ENCODE assay signal across 18 cellular contexts in genomic region chr7:150944066-150945042, GRCh38. TPM values are rescaled to one million over a fixed set of nuclear protein-coding genes. Genes with fewer than 3 reads are reported as not detected.
DNase-seq lines count a peak whose midpoint lies in the region; ATAC-seq, FAIRE-seq and TF ChIP-seq lines count a peak whose summit lies in the region.
"Had no signal": no experiment of that assay in that cellular context is flagged by ENCODE, and none has a peak within 500 bp of the region (broad histone marks: within the 10 kb centered on the region; RNA-seq: fewer than 3 reads in every experiment).

No MANE protein-coding gene starts in this region.

- no peaks in the 10 kb centered on the region for H4K20me1 ChIP-seq in SK-N-SH (ENCODE audit: insufficient read depth)
- no peaks in the 10 kb centered on the region for H4K20me1 ChIP-seq in hepatocyte (ENCODE audit: insufficient read depth, poor library complexity, severe bottlenecking)
- no peaks in the 10 kb centered on the region for H4K20me1 ChIP-seq in smooth muscle cell (ENCODE audit: low read depth)
- H4K20me1 ChIP-seq in PC-9 (ENCODE audit: insufficient read depth), result no peaks in the 10 kb centered on the region

- H3K9me2 ChIP-seq in SK-N-SH, result no peaks in the 10 kb centered on the region
- H3K9me2 ChIP-seq in hepatocyte (replicated peaks; ENCODE audit: insufficient read depth), result no peaks in the 10 kb centered on the region
- H3K9me2 ChIP-seq in PC-9 (ENCODE audit: insufficient read depth), result no peaks in the 10 kb centered on the region

- H3K4me3 ChIP-seq in SK-N-SH (ENCODE audit: low read depth in 2 of 2, low read length in 1 of 2) (no peak overlapping the region), hepatocyte (no peak overlapping the region), smooth muscle cell (no peak overlapping the region), PC-9 (no peak overlapping the region)
- H3K4me3 ChIP-seq: skin epidermis had no signal

- H3K4me1 ChIP-seq in SK-N-SH (ENCODE audit: control insufficient read depth in 1 of 2, insufficient read depth in 2 of 2, low read depth in 1 of 2, low read length in 1 of 2) (peaks cover 0 to 86% of the 10 kb centered on the region in 2 experiments; a peak in 2 of 4 replicates), hepatocyte (ENCODE audit: insufficient read depth) (peaks cover 16% of the 10 kb centered on the region), smooth muscle cell (ENCODE audit: low read depth) (peaks cover 33% of the 10 kb centered on the region), PC-9 (replicated peaks; ENCODE audit: insufficient read depth) (no peaks in the 10 kb centered on the region)

- no peaks in the 10 kb centered on the region for H3K9me3 ChIP-seq in SK-N-SH
- no peaks in the 10 kb centered on the region for H3K9me3 ChIP-seq in hepatocyte (ENCODE audit: low read depth)
- H3K9me3 ChIP-seq in smooth muscle cell (replicated peaks; ENCODE audit: low read depth), result no peaks in the 10 kb centered on the region
- no peaks in the 10 kb centered on the region for H3K9me3 ChIP-seq in PC-9 (ENCODE audit: insufficient read depth, low read depth)

- H3K79me2 ChIP-seq in SK-N-SH (ENCODE audit: insufficient read depth) (no peaks in the 10 kb centered on the region), hepatocyte (no peaks in the 10 kb centered on the region), smooth muscle cell (ENCODE audit: low read depth) (no peaks in the 10 kb centered on the region), PC-9 (ENCODE audit: low read depth) (no peaks in the 10 kb centered on the region)

- no peaks in the 10 kb centered on the region for H3F3A ChIP-seq in SK-N-SH (replicated peaks; ENCODE audit: insufficient read depth)
- no peaks in the 10 kb centered on the region for H3F3A ChIP-seq in smooth muscle cell (ENCODE audit: low read depth)
- no peaks in the 10 kb centered on the region for H3F3A ChIP-seq in PC-9 (ENCODE audit: insufficient read depth, low read depth)

- H3K9ac ChIP-seq in SK-N-SH (no peak overlapping the region), smooth muscle cell (ENCODE audit: low read depth) (no peak overlapping the region)

- no TSS peak for BruUV-seq in PC-9 (replicated peaks; lab: Mats Ljungman, UMichigan)

- no peak for DNase-seq in SK-N-SH
- peak; percentile 56 for DNase-seq in RWPE1 (ENCODE audit: low spot score)
- DNase-seq in hepatocyte (ENCODE audit: low spot score), result peak; percentile 5
- DNase-seq in smooth muscle cell (lab: John Stamatoyannopoulos, UW; ENCODE audit: unreplicated experiment), result no peak
- no peak for DNase-seq in PC-9
- no peak for DNase-seq in frontal cortex (ENCODE audit: low spot score in 2 of 2)
- DNase-seq: activated CD4-positive, alpha-beta T cell treated with anti-CD3 and anti-CD28 coated beads for 48 hours; activated T-cell treated with anti-CD3 and anti-CD28 coated beads, Interleukin-2, amount 50 U/mL, for 72 hours; CD4-positive, CD25-positive, alpha-beta regulatory T cell; dermis blood vessel endothelial cell; NCI-H1092; NCI-H226; SHP77; stimulated activated naive CD4-positive, alpha-beta T cell had no signal

- H2AFZ ChIP-seq in SK-N-SH (ENCODE audit: low read depth) (no peak overlapping the region), hepatocyte (no peak overlapping the region), smooth muscle cell (ENCODE audit: low read depth) (no peak overlapping the region), PC-9 (no peak overlapping the region)

- H3K36me3 ChIP-seq in SK-N-SH (replicated peaks in 1 of 2; ENCODE audit: control insufficient read depth in 1 of 2, insufficient read depth in 2 of 2, low read length in 1 of 2) (no peaks in the 10 kb centered on the region), hepatocyte (replicated peaks; ENCODE audit: insufficient read depth, low read depth) (no peaks in the 10 kb centered on the region), smooth muscle cell (ENCODE audit: low read depth) (no peaks in the 10 kb centered on the region), PC-9 (ENCODE audit: low read depth) (no peaks in the 10 kb centered on the region)

- H3K27me3 ChIP-seq in SK-N-SH (ENCODE audit: insufficient read depth), result 0 out of 2 replicates have a peak, but pooled peaks cover 11% of the 10 kb centered on the region
- peaks cover 3% of the 10 kb centered on the region for H3K27me3 ChIP-seq in hepatocyte
- H3K27me3 ChIP-seq in smooth muscle cell (ENCODE audit: low read depth), result no peaks in the 10 kb centered on the region
- H3K27me3 ChIP-seq in PC-9 (ENCODE audit: insufficient read depth, low read depth), result peaks cover 81% of the 10 kb centered on the region

- POLR2A ChIA-PET in SK-N-SH (lab: Yijun Ruan, JAX) (interaction anchor here (1.1 to 2.6 kb wide), 4 partner anchors 10 to 157 kb away, joined by 3 to 9 read pairs (median 6); no protein-coding TSS in a partner anchor), RWPE1 (lab: Yijun Ruan, JAX; ENCODE audit: low non-redundant PET) (no interaction called here), PC-9 (lab: Charles Lee; ENCODE audit: unreplicated experiment) (interaction anchor here (0.6 kb wide), 2 partner anchors 41 to 560 kb away, joined by 3 to 5 read pairs; no protein-coding TSS in a partner anchor)

- CTCF ChIA-PET in SK-N-SH (lab: Yijun Ruan, JAX), result interaction anchor here (0.8 to 6.6 kb wide), 18 partner anchors 10 to 659 kb away, joined by 3 to 84 read pairs (median 12); no protein-coding TSS in a partner anchor
- CTCF ChIA-PET in RWPE1 (lab: Yijun Ruan, JAX), result interaction anchor here (0.8 to 1.0 kb wide), 3 partner anchors 42 to 65 kb away, joined by 3 to 4 read pairs (median 4); no protein-coding TSS in a partner anchor
- CTCF ChIA-PET in PC-9 (lab: Charles Lee), result interaction anchor here (0.6 kb wide), 1 partner anchor 9 kb away, joined by 6 read pairs; no protein-coding TSS in a partner anchor

- FAIRE-seq in frontal cortex (lab: Jason Lieb, UNC), result no peak
- FAIRE-seq: A204.1 had no signal

- no peak for ATAC-seq in SK-N-SH treated with all-trans-retinoic acid at 6 μM for 48 hours
- no peak for ATAC-seq in GM19395 (IDR thresholded peaks at IDR 0.05; ENCODE audit: unreplicated experiment)
- ATAC-seq: activated T-cell treated with anti-CD3 and anti-CD28 coated beads, Interleukin-2, amount 50 U/mL, for 72 hours had no signal

- 62% methylated on average over 6 of the region's 6 CpGs for WGBS in SK-N-SH (ENCODE audit: low lambda C conversion rate)
- 88% methylated on average over 6 of the region's 6 CpGs for WGBS in hepatocyte (ENCODE audit: low lambda C conversion rate, missing lambda C conversion rate)
- WGBS in smooth muscle cell (ENCODE audit: low lambda C conversion rate), result 84% methylated on average over 6 of the region's 6 CpGs

- TF ChIP-seq CTCF in SK-N-SH (IDR thresholded peaks at IDR 0.05) (no peak), RWPE1 (conservative IDR thresholded peaks at IDR 0.05; ENCODE audit: low read depth) (no peak), hepatocyte (IDR thresholded peaks at IDR 0.05; ENCODE audit: poor library complexity) (no peak), smooth muscle cell (IDR thresholded peaks at IDR 0.05; ENCODE audit: borderline replicate concordance, insufficient read depth, poor library complexity, severe bottlenecking) (no peak), PC-9 (conservative IDR thresholded peaks at IDR 0.05) (no peak)

- H3K27ac ChIP-seq in SK-N-SH (ENCODE audit: low read depth in 2 of 2, low read length in 1 of 2), result peak overlapping the region in 1 of 2 experiments; percentile 99; a peak in 2 of 4 replicates
- H3K27ac ChIP-seq in RWPE1, result peak overlapping the region; percentile 92
- H3K27ac ChIP-seq in hepatocyte, result peak overlapping the region; percentile 45
- peak overlapping the region; percentile 82 for H3K27ac ChIP-seq in smooth muscle cell (ENCODE audit: low read depth)
- H3K27ac ChIP-seq in PC-9, result no peak overlapping the region
- H3K27ac ChIP-seq: skin epidermis had no signal

- TF ChIP-seq EP300 in SK-N-SH (IDR thresholded peaks at IDR 0.05; ENCODE audit: borderline replicate concordance in 1 of 2, low read depth in 1 of 2, low read length in 1 of 2), result no peak

- intact Hi-C loops in PC-9 (cut with micrococcal nuclease; ENCODE audit: unreplicated experiment), result loop anchor here (5.0 kb wide), 1 partner anchor 42 kb away; no protein-coding TSS in a partner anchor

- H3K4me2 ChIP-seq in SK-N-SH (no peak overlapping the region), hepatocyte (no peak overlapping the region), smooth muscle cell (peak overlapping the region; percentile 65), PC-9 (no peak overlapping the region)

- no peak for TF ChIP-seq RAD21 in SK-N-SH (IDR thresholded peaks at IDR 0.05; ENCODE audit: low read length)

TF ChIP-seq in SK-N-SH treated with all-trans-retinoic acid at 6 μM for 48 hours, 23 proteins besides CTCF, POLR2A, EP300 and RAD21:
- TF ChIP-seq ZFP30 (CRISPR knock-in tag; IDR thresholded peaks at IDR 0.05) (no peak), GLIS3 (CRISPR knock-in tag; IDR thresholded peaks at IDR 0.05) (no peak), ZC3H10 (CRISPR knock-in tag; IDR thresholded peaks at IDR 0.05) (no peak)

RNA-seq across cellular contexts. Expression of gene KCNH2, which starts 33.8 kb away (rescaled TPM):
- polyA plus RNA-seq in SK-N-SH (2012; rRNA removed) (2.2 and 6.4 TPM in 2 replicates), hepatocyte (9.1 and 11.3 TPM in 2 replicates), smooth muscle cell (32.1 and 37.7 TPM in 2 replicates)
- polyA plus RNA-seq in SK-N-SH (2012; cell fraction: cytosol; rRNA removed), result 2.8 and 8.3 TPM in 2 replicates
- 4.1 and 6.1 TPM in 2 replicates for polyA plus RNA-seq in SK-N-SH (2012; cell fraction: nucleus; rRNA removed)
- total RNA-seq in hepatocyte (8.4 and 9.4 TPM in 2 replicates), smooth muscle cell (12.9 and 13.3 TPM in 2 replicates), PC-9 (2021) (1.5 and 1.6 TPM in 2 replicates), frontal cortex (6.1 TPM)
- total RNA-seq: dermis blood vessel endothelial cell had no signal

RNA-seq across cellular contexts. Expression of gene NOS3, which starts 46.5 kb away (rescaled TPM):
- polyA plus RNA-seq in SK-N-SH (2012; rRNA removed) (0.15 and 0.41 TPM in 2 replicates), hepatocyte (15.3 and 17.4 TPM in 2 replicates), smooth muscle cell (7.8 and 11.7 TPM in 2 replicates)
- polyA plus RNA-seq in SK-N-SH (2012; cell fraction: cytosol; rRNA removed), result 0.01 and 0.24 TPM in 2 replicates
- polyA plus RNA-seq in SK-N-SH (2012; cell fraction: nucleus; rRNA removed), result 0.09 and 0.13 TPM in 2 replicates
- total RNA-seq in hepatocyte (8.1 and 9.8 TPM in 2 replicates), smooth muscle cell (3.4 and 6.2 TPM in 2 replicates), PC-9 (2021) (1.8 and 3.2 TPM in 2 replicates), frontal cortex (0.82 TPM)

Comparison
In these comparisons a context has a peak if more than half of its experiments do, and no peak if none do; other contexts are left out.
1. DNase-seq: peak in RWPE1 (single experiment) and hepatocyte (single experiment); none in SK-N-SH (single experiment), smooth muscle cell (single experiment), PC-9 (0 of 2) and frontal cortex (0 of 2).